In the genomic region with DNA sequence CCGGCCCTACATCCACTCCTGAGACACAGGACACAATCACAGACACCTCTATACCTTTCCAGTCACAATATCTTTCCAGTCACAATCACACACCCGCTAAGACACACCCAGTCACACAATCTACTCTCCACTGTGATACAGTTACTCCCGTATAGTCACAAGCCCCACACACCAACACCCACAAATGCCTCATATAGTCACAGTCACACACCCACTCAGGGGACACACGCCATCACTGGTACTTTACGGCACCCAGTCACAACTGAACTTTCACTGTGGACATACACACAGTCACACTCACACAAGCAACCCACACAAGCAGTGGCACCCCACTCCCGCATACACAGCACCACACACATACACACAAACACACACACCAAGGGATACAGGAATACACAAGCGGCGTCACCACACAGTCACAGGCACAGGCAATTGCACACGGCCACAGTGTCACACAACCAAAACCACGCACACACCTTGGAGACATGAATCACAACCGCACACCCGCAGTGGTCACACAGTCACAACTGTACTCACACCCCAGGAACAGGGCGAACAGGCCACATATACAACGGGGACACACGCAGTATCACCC, we compare ENCODE assay signal across 2 cellular contexts.
TF ChIP-seq lines count a peak whose summit lies in the region.

No MANE protein-coding gene starts in this region.

TF ChIP-seq in IMR-90, 13 proteins besides CTCF, POLR2A, EP300 and RAD21:
- TF ChIP-seq, protein P1, sequence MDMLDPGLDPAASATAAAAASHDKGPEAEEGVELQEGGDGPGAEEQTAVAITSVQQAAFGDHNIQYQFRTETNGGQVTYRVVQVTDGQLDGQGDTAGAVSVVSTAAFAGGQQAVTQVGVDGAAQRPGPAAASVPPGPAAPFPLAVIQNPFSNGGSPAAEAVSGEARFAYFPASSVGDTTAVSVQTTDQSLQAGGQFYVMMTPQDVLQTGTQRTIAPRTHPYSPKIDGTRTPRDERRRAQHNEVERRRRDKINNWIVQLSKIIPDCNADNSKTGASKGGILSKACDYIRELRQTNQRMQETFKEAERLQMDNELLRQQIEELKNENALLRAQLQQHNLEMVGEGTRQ (IDR thresholded peaks at IDR 0.05; ENCODE audit: low read depth, low read length) = no peak
- TF ChIP-seq MAFK (IDR thresholded peaks at IDR 0.05; ENCODE audit: low read depth, low read length) (no peak), CEBPB (IDR thresholded peaks at IDR 0.05; ENCODE audit: low read depth, low read length) (no peak), NFE2L2 (IDR thresholded peaks at IDR 0.05; ENCODE audit: low read depth, low read length) (no peak), MAZ (IDR thresholded peaks at IDR 0.05; ENCODE audit: borderline replicate concordance, low read depth, low read length) (no peak), FOS (IDR thresholded peaks at IDR 0.05; ENCODE audit: low read depth, low read length) (no peak)
- TF ChIP-seq, protein P2, sequence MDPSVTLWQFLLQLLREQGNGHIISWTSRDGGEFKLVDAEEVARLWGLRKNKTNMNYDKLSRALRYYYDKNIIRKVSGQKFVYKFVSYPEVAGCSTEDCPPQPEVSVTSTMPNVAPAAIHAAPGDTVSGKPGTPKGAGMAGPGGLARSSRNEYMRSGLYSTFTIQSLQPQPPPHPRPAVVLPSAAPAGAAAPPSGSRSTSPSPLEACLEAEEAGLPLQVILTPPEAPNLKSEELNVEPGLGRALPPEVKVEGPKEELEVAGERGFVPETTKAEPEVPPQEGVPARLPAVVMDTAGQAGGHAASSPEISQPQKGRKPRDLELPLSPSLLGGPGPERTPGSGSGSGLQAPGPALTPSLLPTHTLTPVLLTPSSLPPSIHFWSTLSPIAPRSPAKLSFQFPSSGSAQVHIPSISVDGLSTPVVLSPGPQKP (IDR thresholded peaks at IDR 0.05; ENCODE audit: borderline replicate concordance, low read depth, low read length) = no peak

TF ChIP-seq in neural cell, 6 proteins besides CTCF, POLR2A, EP300 and RAD21 (continued from another document):
- TF ChIP-seq TAF1 (IDR thresholded peaks at IDR 0.05; ENCODE audit: low read depth) (no peak), MXI1 (conservative IDR thresholded peaks at IDR 0.05; ENCODE audit: poor library complexity, severe bottlenecking) (no peak)
- TF ChIP-seq, protein P3, sequence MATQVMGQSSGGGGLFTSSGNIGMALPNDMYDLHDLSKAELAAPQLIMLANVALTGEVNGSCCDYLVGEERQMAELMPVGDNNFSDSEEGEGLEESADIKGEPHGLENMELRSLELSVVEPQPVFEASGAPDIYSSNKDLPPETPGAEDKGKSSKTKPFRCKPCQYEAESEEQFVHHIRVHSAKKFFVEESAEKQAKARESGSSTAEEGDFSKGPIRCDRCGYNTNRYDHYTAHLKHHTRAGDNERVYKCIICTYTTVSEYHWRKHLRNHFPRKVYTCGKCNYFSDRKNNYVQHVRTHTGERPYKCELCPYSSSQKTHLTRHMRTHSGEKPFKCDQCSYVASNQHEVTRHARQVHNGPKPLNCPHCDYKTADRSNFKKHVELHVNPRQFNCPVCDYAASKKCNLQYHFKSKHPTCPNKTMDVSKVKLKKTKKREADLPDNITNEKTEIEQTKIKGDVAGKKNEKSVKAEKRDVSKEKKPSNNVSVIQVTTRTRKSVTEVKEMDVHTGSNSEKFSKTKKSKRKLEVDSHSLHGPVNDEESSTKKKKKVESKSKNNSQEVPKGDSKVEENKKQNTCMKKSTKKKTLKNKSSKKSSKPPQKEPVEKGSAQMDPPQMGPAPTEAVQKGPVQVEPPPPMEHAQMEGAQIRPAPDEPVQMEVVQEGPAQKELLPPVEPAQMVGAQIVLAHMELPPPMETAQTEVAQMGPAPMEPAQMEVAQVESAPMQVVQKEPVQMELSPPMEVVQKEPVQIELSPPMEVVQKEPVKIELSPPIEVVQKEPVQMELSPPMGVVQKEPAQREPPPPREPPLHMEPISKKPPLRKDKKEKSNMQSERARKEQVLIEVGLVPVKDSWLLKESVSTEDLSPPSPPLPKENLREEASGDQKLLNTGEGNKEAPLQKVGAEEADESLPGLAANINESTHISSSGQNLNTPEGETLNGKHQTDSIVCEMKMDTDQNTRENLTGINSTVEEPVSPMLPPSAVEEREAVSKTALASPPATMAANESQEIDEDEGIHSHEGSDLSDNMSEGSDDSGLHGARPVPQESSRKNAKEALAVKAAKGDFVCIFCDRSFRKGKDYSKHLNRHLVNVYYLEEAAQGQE (IDR thresholded peaks at IDR 0.05; ENCODE audit: borderline replicate concordance) = no peak
TF ChIP-seq in neural cell: peak in this region for 0.
